23 cellular contexts compared by ENCODE assay signal in the genomic region with DNA sequence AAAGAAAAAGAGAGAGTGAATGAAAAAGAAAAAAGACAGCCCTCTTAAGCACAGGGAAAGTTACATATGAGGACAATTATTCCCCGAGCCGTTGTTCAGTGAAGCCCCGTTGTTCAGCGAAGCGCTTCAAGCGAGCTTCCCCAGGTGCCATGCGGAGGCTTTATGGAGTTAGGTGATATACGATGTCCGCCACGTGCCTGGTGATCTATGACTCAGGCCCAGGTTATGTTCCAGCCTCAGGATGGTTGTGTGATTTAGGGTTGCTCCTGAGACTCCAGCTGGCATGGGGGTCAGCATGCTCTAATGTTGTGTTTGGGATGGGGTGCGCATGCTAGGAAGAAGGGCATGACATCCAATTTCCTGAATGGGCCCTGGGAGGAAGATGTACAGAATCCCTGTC.
"Had no signal": no experiment of that assay in that cellular context is flagged by ENCODE, and none has a peak within 500 bp of the region (broad histone marks: within the 10 kb centered on the region; RNA-seq: fewer than 3 reads in every experiment).

No MANE protein-coding gene starts in this region.

- ATAC-seq: naive thymus-derived CD8-positive, alpha-beta T cell; natural killer cell treated with Interleukin-12 subunit alpha and Interleukin-12 subunit beta and Interleukin-15 and Interleukin-18, amount 100 ng/mL, for 72 hours; psoas muscle; right lobe of liver; stimulated activated effector memory CD8-positive, alpha-beta T cell treated with anti-CD3 and anti-CD28 coated beads, Interleukin-12 subunit alpha, Interleukin-12 subunit beta, amount 100 ng/mL, for 72 hours; stimulated activated naive B cell treated with anti-CD40 and anti-IgM and Interleukin-4, amounts not matched to agents 10 μg/mL and 1 μg/mL and 100 μg/mL, for 72 hours had no signal

- H3K4me3 Mint-ChIP-seq: naive thymus-derived CD8-positive, alpha-beta T cell; natural killer cell treated with Interleukin-12 subunit alpha and Interleukin-12 subunit beta and Interleukin-15 and Interleukin-18, amount 100 ng/mL, for 72 hours; neural progenitor cell; stimulated activated effector memory CD8-positive, alpha-beta T cell treated with anti-CD3 and anti-CD28 coated beads, Interleukin-12 subunit alpha, Interleukin-12 subunit beta, amount 100 ng/mL, for 72 hours; stimulated activated naive B cell treated with anti-CD40 and anti-IgM and Interleukin-4, amounts not matched to agents 10 μg/mL and 1 μg/mL and 100 μg/mL, for 72 hours; stimulated activated naive CD8-positive, alpha-beta T cell treated with anti-CD3 and anti-CD28 coated beads, Interleukin-15, Interleukin-2, amounts not matched to agents 100 ng/mL and 50 ng/mL, for 24 hours had no signal

- DNase-seq: naive thymus-derived CD8-positive, alpha-beta T cell; occipital lobe; ovary; posterior cingulate gyrus; psoas muscle; right lobe of liver; sigmoid colon; small intestine; stimulated activated CD4-positive, alpha-beta T cell treated with anti-CD3 and anti-CD28 coated beads, Interleukin-15, amount 100 ng/mL, for 24 hours; stimulated activated CD4-positive, alpha-beta T cell treated with anti-CD3 and anti-CD28 coated beads, Interleukin-2, amount 100 ng/mL, for 24 hours; stimulated activated CD4-positive, alpha-beta T cell treated with anti-CD3 and anti-CD28 coated beads, Interleukin-2, amount 100 ng/mL, for 48 hours; stimulated activated CD4-positive, alpha-beta T cell treated with anti-CD3 and anti-CD28 coated beads, Interleukin-4, amount 100 ng/mL, for 24 hours; stimulated activated naive B cell treated with anti-CD40 and anti-IgM and Interleukin-4, amounts not matched to agents 10 μg/mL and 1 μg/mL and 100 μg/mL, for 72 hours; stimulated activated naive CD4-positive, alpha-beta T cell treated with Interleukin-2 at 50 U/mL for 16 hours; stomach; thyroid gland; trophoblast cell; upper lobe of left lung had no signal

- H3K27ac Mint-ChIP-seq: naive thymus-derived CD8-positive, alpha-beta T cell; natural killer cell treated with Interleukin-12 subunit alpha and Interleukin-12 subunit beta and Interleukin-15 and Interleukin-18, amount 100 ng/mL, for 72 hours; neural progenitor cell; progenitor cell of endocrine pancreas; stimulated activated effector memory CD8-positive, alpha-beta T cell treated with anti-CD3 and anti-CD28 coated beads, Interleukin-12 subunit alpha, Interleukin-12 subunit beta, amount 100 ng/mL, for 72 hours; stimulated activated naive B cell treated with anti-CD40 and anti-IgM and Interleukin-4, amounts not matched to agents 10 μg/mL and 1 μg/mL and 100 μg/mL, for 72 hours; stimulated activated naive CD8-positive, alpha-beta T cell treated with anti-CD3 and anti-CD28 coated beads, Interleukin-15, Interleukin-2, amounts not matched to agents 100 ng/mL and 50 ng/mL, for 24 hours had no signal

- H3K4me1 Mint-ChIP-seq: naive thymus-derived CD8-positive, alpha-beta T cell; neural progenitor cell; stimulated activated effector memory CD8-positive, alpha-beta T cell treated with anti-CD3 and anti-CD28 coated beads, Interleukin-12 subunit alpha, Interleukin-12 subunit beta, amount 100 ng/mL, for 72 hours had no signal

- H3K36me3 Mint-ChIP-seq: naive thymus-derived CD8-positive, alpha-beta T cell; natural killer cell treated with Interleukin-12 subunit alpha and Interleukin-12 subunit beta and Interleukin-15 and Interleukin-18, amount 100 ng/mL, for 72 hours; neural progenitor cell; stimulated activated effector memory CD8-positive, alpha-beta T cell treated with anti-CD3 and anti-CD28 coated beads, Interleukin-12 subunit alpha, Interleukin-12 subunit beta, amount 100 ng/mL, for 72 hours; stimulated activated naive B cell treated with anti-CD40 and anti-IgM and Interleukin-4, amounts not matched to agents 10 μg/mL and 1 μg/mL and 100 μg/mL, for 72 hours had no signal

- H3K9me3 Mint-ChIP-seq: natural killer cell treated with Interleukin-12 subunit alpha and Interleukin-12 subunit beta and Interleukin-15 and Interleukin-18, amount 100 ng/mL, for 72 hours; neural progenitor cell; stimulated activated effector memory CD8-positive, alpha-beta T cell treated with anti-CD3 and anti-CD28 coated beads, Interleukin-12 subunit alpha, Interleukin-12 subunit beta, amount 100 ng/mL, for 72 hours; stimulated activated naive CD8-positive, alpha-beta T cell treated with anti-CD3 and anti-CD28 coated beads, Interleukin-15, Interleukin-2, amounts not matched to agents 100 ng/mL and 50 ng/mL, for 24 hours had no signal
